ENCODE assay signal across 8 cellular contexts in genomic region chr14:81169711-81170103, GRCh38. TPM values are rescaled to one million over a fixed set of nuclear protein-coding genes. Genes with fewer than 3 reads are reported as not detected.
A peak's percentile ranks its signal among the peaks of the same experiment; 100 is the strongest.
DNase-seq lines count a peak whose midpoint lies in the region; ATAC-seq and TF ChIP-seq lines count a peak whose summit lies in the region.

No MANE protein-coding gene starts in this region.

- TF ChIP-seq CTCF in OCI-LY7 (conservative IDR thresholded peaks at IDR 0.05; ENCODE audit: low read length) = no peak

- H3K79me2 ChIP-seq in OCI-LY7 (ENCODE audit: insufficient read depth, low read depth, low read length) = no peaks in the 10 kb centered on the region

- H3K36me3 Mint-ChIP-seq in stimulated activated memory B cell treated with anti-CD40 and anti-IgM and Interleukin-4, amounts not matched to agents 10 μg/mL and 1 μg/mL and 100 μg/mL, for 72 hours = no peaks in the 10 kb centered on the region

- H3K4me2 ChIP-seq in OCI-LY7 (ENCODE audit: low read length) = peak overlapping the region; percentile 88

- no peaks in the 10 kb centered on the region for H3K9me3 Mint-ChIP-seq in stimulated activated memory B cell treated with anti-CD40 and anti-IgM and Interleukin-4, amounts not matched to agents 10 μg/mL and 1 μg/mL and 100 μg/mL, for 72 hours

- no peaks in the 10 kb centered on the region for H3K9me2 ChIP-seq in OCI-LY7 (ENCODE audit: insufficient read depth, low read length)

- peak; percentile 22 for ATAC-seq in HG02759 (IDR thresholded peaks at IDR 0.05; ENCODE audit: unreplicated experiment)
- peak; percentile 69 for ATAC-seq in left colon
- ATAC-seq in stimulated activated memory B cell treated with anti-CD40 and anti-IgM and Interleukin-4, amounts not matched to agents 10 μg/mL and 1 μg/mL and 100 μg/mL, for 72 hours = peak; percentile 28

- DNase-seq in activated gamma-delta T cell treated with Interleukin-2 at 50 U/mL for 16 hours (peak; percentile 16), activated gamma-delta T cell (lab: John Stamatoyannopoulos, UW) (no peak), OCI-LY7 (ENCODE audit: low spot score) (peak; percentile 7), cerebellum (ENCODE audit: low spot score) (peak; percentile 49), left colon (peak; percentile 66 to 76), NCI-H345 treated with DMSO at 0.1 percent for 48 hours (lab: John Stamatoyannopoulos, UW; ENCODE audit: unreplicated experiment) (no peak)

- H3K4me1 Mint-ChIP-seq in stimulated activated memory B cell treated with anti-CD40 and anti-IgM and Interleukin-4, amounts not matched to agents 10 μg/mL and 1 μg/mL and 100 μg/mL, for 72 hours = peaks cover 53% of the 10 kb centered on the region

- H3K4me3 ChIP-seq in OCI-LY7 (ENCODE audit: low read depth, low read length, poor library complexity, severe bottlenecking) = peak overlapping the region; percentile 62

- CTCF ChIA-PET in OCI-LY7 (lab: Charles Lee; ENCODE audit: unreplicated experiment) = interaction anchor here (0.7 to 1.1 kb wide), 4 partner anchors 9 to 183 kb away, joined by 3 to 8 read pairs (median 3); no protein-coding TSS in a partner anchor

- H2AFZ ChIP-seq in OCI-LY7 (ENCODE audit: low read length) = peak overlapping the region; percentile 91

- BruUV-seq in OCI-LY7 (replicated peaks; lab: Mats Ljungman, UMichigan) = no TSS peak

- no peaks in the 10 kb centered on the region for H3K27me3 Mint-ChIP-seq in stimulated activated memory B cell treated with anti-CD40 and anti-IgM and Interleukin-4, amounts not matched to agents 10 μg/mL and 1 μg/mL and 100 μg/mL, for 72 hours

- H3K4me1 ChIP-seq in OCI-LY7 (ENCODE audit: insufficient read depth, low read length, poor library complexity, severe bottlenecking) = peaks cover 41% of the 10 kb centered on the region

- H3K27ac ChIP-seq in OCI-LY7 (ENCODE audit: low read depth, low read length, poor library complexity, severe bottlenecking) = peak overlapping the region; percentile 62

- H3K27ac Mint-ChIP-seq in stimulated activated memory B cell treated with anti-CD40 and anti-IgM and Interleukin-4, amounts not matched to agents 10 μg/mL and 1 μg/mL and 100 μg/mL, for 72 hours = peak overlapping the region; percentile 94

- H3K9me3 ChIP-seq in OCI-LY7 (ENCODE audit: low read length) = no peaks in the 10 kb centered on the region

- H4K20me1 ChIP-seq in OCI-LY7 (ENCODE audit: insufficient read depth, low read length) = no peaks in the 10 kb centered on the region

- H3K36me3 ChIP-seq in OCI-LY7 (ENCODE audit: insufficient read depth, low read length) = peaks cover 3% of the 10 kb centered on the region; the same call in 1 of the 2 replicates

- intact Hi-C loops in OCI-LY7 (cut with micrococcal nuclease; ENCODE audit: unreplicated experiment) = loop anchor here (1.0 to 5.0 kb wide), 3 partner anchors 173 to 303 kb away; no protein-coding TSS in a partner anchor
- intact Hi-C loops in left colon (cut with DNase I, micrococcal nuclease) = loop anchor here in 1 of 2 donors (5.0 kb wide), 1 partner anchor 172 kb away; no protein-coding TSS in a partner anchor

- POLR2A ChIA-PET in OCI-LY7 (lab: Charles Lee) = interaction anchor here (0.6 to 3.0 kb wide), 10 partner anchors 10 to 312 kb away, joined by 3 to 20 read pairs (median 4); partner anchors contain the start of gene GTF2A1

- peak overlapping the region; percentile 89 for H3K4me3 Mint-ChIP-seq in stimulated activated memory B cell treated with anti-CD40 and anti-IgM and Interleukin-4, amounts not matched to agents 10 μg/mL and 1 μg/mL and 100 μg/mL, for 72 hours

RNA-seq across cellular contexts. Expression of gene GTF2A1, which starts 51.1 kb away (rescaled TPM):
- total RNA-seq in OCI-LY7 (2014; rRNA removed; shearing (Covaris generic)) = 32.5 and 35.1 TPM in 2 replicates
- total RNA-seq in OCI-LY7 (2022) (69.8 and 70.6 TPM in 2 replicates), cerebellum (47.6 TPM), left colon (10 to 100 TPM; 23.9 to 29.5 TPM)

Comparison
In these comparisons a context has a peak if more than half of its experiments do, and no peak if none do; other contexts are left out.
1. DNase-seq: peak in activated gamma-delta T cell treated with Interleukin-2 at 50 U/mL for 16 hours (single experiment), OCI-LY7 (single experiment), cerebellum (single experiment) and left colon (2 of 2); none in activated gamma-delta T cell (single experiment) and NCI-H345 treated with DMSO at 0.1 percent for 48 hours (single experiment).
2. Peak in every context shown above with its lines, with median percentiles within 50 percentile points of each other: ATAC-seq.